20 cellular contexts compared by ENCODE assay signal in genomic region chr4:66160606-66161005, GRCh38.
"Had no signal": no experiment of that assay in that cellular context is flagged by ENCODE, and none has a peak within 500 bp of the region (broad histone marks: within the 10 kb centered on the region; RNA-seq: fewer than 3 reads in every experiment).

No MANE protein-coding gene starts in this region.

- ATAC-seq: gastroesophageal sphincter; heart left ventricle; mucosa of descending colon; right cardiac atrium; stimulated activated naive CD8-positive, alpha-beta T cell treated with anti-CD3 and anti-CD28 coated beads, Interleukin-15, Interleukin-2, amounts not matched to agents 100 U/mL and 50 U/mL, for 24 hours had no signal

- DNase-seq: activated B cell treated with CpG ODN at 0.5 μM for 24 hours; activated CD4-positive, alpha-beta memory T cell treated with anti-CD3 and anti-CD28 coated beads, Interleukin-2, amount 10 ng/mL, durations not matched to agents 7 days and 5 days; activated CD4-positive, alpha-beta T cell treated with anti-CD3 and anti-CD28 coated beads for 48 hours; activated naive CD4-positive, alpha-beta T cell treated with Interleukin-2 at 50 U/mL for 16 hours; activated naive CD8-positive, alpha-beta T cell treated with anti-CD3 and anti-CD28 coated beads, Interleukin-2, amount 10 ng/mL, durations not matched to agents 7 days and 5 days; activated T-cell treated with anti-CD3 and anti-CD28 coated beads, Interleukin-2, amount 50 U/mL, for 1 hour; aorta; dorsolateral prefrontal cortex; heart left ventricle; kidney glomerular epithelial cell; left ventricle myocardium inferior; mucosa of descending colon; naive B cell; stimulated activated CD4-positive, alpha-beta T cell treated with anti-CD3 and anti-CD28 coated beads, Interleukin-2, amount 100 ng/mL, for 24 hours; stimulated activated naive CD8-positive, alpha-beta T cell treated with anti-CD3 and anti-CD28 coated beads, Interleukin-15, Interleukin-2, amounts not matched to agents 100 U/mL and 50 U/mL, for 24 hours; T-helper 1 cell; T-helper 9 cell; transverse colon had no signal
